Comparison of ENCODE assay signal across 12 cellular contexts in the genomic region with DNA sequence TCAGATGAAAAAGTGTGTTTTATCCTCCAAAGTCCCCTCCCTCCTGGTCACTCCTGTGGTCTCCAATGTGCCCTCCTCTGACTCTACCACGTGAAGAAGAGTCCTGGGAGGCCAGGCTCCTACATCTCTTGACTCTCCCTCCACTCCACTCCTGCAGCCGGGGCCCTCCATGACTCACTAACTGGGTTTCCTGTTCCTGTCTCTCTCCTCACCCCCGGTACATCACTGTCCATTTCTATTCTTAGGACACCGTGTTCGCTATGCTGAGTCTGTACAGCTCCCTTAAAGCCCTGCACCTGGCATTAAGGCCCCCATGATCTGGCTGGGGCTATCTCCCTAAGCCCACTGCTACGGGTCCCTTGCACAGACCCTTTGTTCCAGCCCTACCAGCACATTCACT.
DNase-seq lines count a peak whose midpoint lies in the region; ATAC-seq, FAIRE-seq and TF ChIP-seq lines count a peak whose summit lies in the region.
"Had no signal": no experiment of that assay in that cellular context is flagged by ENCODE, and none has a peak within 500 bp of the region (broad histone marks: within the 10 kb centered on the region; RNA-seq: fewer than 3 reads in every experiment).

No MANE protein-coding gene starts in this region.

- CTCF ChIA-PET in activated CD8-positive, alpha-beta T cell treated with anti-CD3 and anti-CD28 coated beads for 36 hours (lab: Charles Lee): interaction anchor here (0.8 to 1.7 kb wide), 3 partner anchors 9 to 226 kb away, joined by 3 to 4 read pairs (median 3); no protein-coding TSS in a partner anchor

- DNase-seq in GDM1 (lab: John Stamatoyannopoulos, UW) (peak; percentile 52), natural killer cell (no peak), GM19239 (ENCODE audit: insufficient read length, low spot score) (no peak), frontal cortex (ENCODE audit: low spot score in 2 of 2) (no peak)
- peak; percentile 16 for DNase-seq in activated CD8-positive, alpha-beta T cell treated with anti-CD3 and anti-CD28 coated beads for 36 hours
- DNase-seq in activated CD4-positive, CD25-positive, alpha-beta regulatory T cell treated with anti-CD3 and anti-CD28 coated beads, Interleukin-2, amount 50 U/mL, for 72 hours: no peak
- DNase-seq: hippocampal formation, substantia nigra had no signal

- no peaks in the 10 kb centered on the region for H3K36me3 Mint-ChIP-seq in activated CD8-positive, alpha-beta T cell treated with anti-CD3 and anti-CD28 coated beads for 36 hours (ENCODE audit: low read depth)
- no peaks in the 10 kb centered on the region for H3K36me3 Mint-ChIP-seq in natural killer cell

- H3K79me2 ChIP-seq in Loucy (ENCODE audit: insufficient read depth, low read length): no peaks in the 10 kb centered on the region

- no peaks in the 10 kb centered on the region for H3K27me3 ChIP-seq in Loucy (ENCODE audit: insufficient read depth, low read length, poor library complexity, severe bottlenecking)
- H3K27me3 ChIP-seq: ascending aorta had no signal

- no peaks in the 10 kb centered on the region for H4K20me1 ChIP-seq in Loucy (ENCODE audit: insufficient read depth, low read length, poor library complexity, severe bottlenecking)

- no peaks in the 10 kb centered on the region for H3K36me3 ChIP-seq in Loucy (ENCODE audit: insufficient read depth, low read length)

- no peaks in the 10 kb centered on the region for H3K9me2 ChIP-seq in Loucy (replicated peaks; ENCODE audit: low read depth, low read length)

- H3F3A ChIP-seq in Loucy (ENCODE audit: low read depth): no peaks in the 10 kb centered on the region

- no peak for FAIRE-seq in GM19239 (lab: Jason Lieb, UNC)
- FAIRE-seq in frontal cortex (lab: Jason Lieb, UNC): no peak
- FAIRE-seq: HTR-8/SVneo had no signal

- intact Hi-C loops in activated CD8-positive, alpha-beta T cell treated with anti-CD3 and anti-CD28 coated beads for 36 hours (cut with micrococcal nuclease): no loop called here
- intact Hi-C loops in natural killer cell (cut with micrococcal nuclease): no loop called here

- no peak overlapping the region for H3K4me3 Mint-ChIP-seq in activated CD8-positive, alpha-beta T cell treated with anti-CD3 and anti-CD28 coated beads for 36 hours
- no peak overlapping the region for H3K4me3 Mint-ChIP-seq in natural killer cell

- H3K4me3 ChIP-seq in Loucy (ENCODE audit: low read length, poor library complexity, severe bottlenecking): peak overlapping the region; percentile 39
- H3K4me3 ChIP-seq: ascending aorta, lung had no signal

- no peaks in the 10 kb centered on the region for H3K27me3 Mint-ChIP-seq in activated CD8-positive, alpha-beta T cell treated with anti-CD3 and anti-CD28 coated beads for 36 hours
- no peaks in the 10 kb centered on the region for H3K27me3 Mint-ChIP-seq in natural killer cell (ENCODE audit: low read depth in 2 of 2)

- TF ChIP-seq CTCF in Loucy (conservative IDR thresholded peaks at IDR 0.05; ENCODE audit: low read length): no peak
- no peak for TF ChIP-seq CTCF in activated CD8-positive, alpha-beta T cell treated with anti-CD3 and anti-CD28 coated beads for 36 hours (IDR thresholded peaks at IDR 0.05)
- no peak for TF ChIP-seq CTCF in natural killer cell (IDR thresholded peaks at IDR 0.05)

- ATAC-seq in activated CD8-positive, alpha-beta T cell treated with anti-CD3 and anti-CD28 coated beads for 36 hours: peak; percentile 38
- ATAC-seq in natural killer cell: peak in 2 of 3 donors; percentile 31 to 42

- POLR2A ChIA-PET in activated CD8-positive, alpha-beta T cell treated with anti-CD3 and anti-CD28 coated beads for 36 hours (lab: Charles Lee): interaction anchor here (0.6 kb wide), 1 partner anchor 171 kb away, joined by 3 read pairs; no protein-coding TSS in a partner anchor

- peak overlapping the region; percentile 28 for H3K9ac ChIP-seq in Loucy (ENCODE audit: low read depth, low read length, poor library complexity, severe bottlenecking)

- H3K27ac Mint-ChIP-seq in activated CD8-positive, alpha-beta T cell treated with anti-CD3 and anti-CD28 coated beads for 36 hours: no peak overlapping the region
- peak overlapping the region in 1 of 2 donors; percentile 35 for H3K27ac Mint-ChIP-seq in natural killer cell

- H2AFZ ChIP-seq in Loucy (ENCODE audit: low read length): peak overlapping the region; percentile 79

- no peaks in the 10 kb centered on the region for H3K9me3 Mint-ChIP-seq in activated CD8-positive, alpha-beta T cell treated with anti-CD3 and anti-CD28 coated beads for 36 hours
- no peaks in the 10 kb centered on the region for H3K9me3 Mint-ChIP-seq in natural killer cell

- H3K9me3 ChIP-seq in Loucy (ENCODE audit: insufficient read depth, low read depth, low read length): no peaks in the 10 kb centered on the region
- H3K9me3 ChIP-seq: ascending aorta had no signal

- H3K4me1 Mint-ChIP-seq in activated CD8-positive, alpha-beta T cell treated with anti-CD3 and anti-CD28 coated beads for 36 hours (ENCODE audit: low read depth): peaks cover 23% of the 10 kb centered on the region
- peaks cover 19 to 25% of the 10 kb centered on the region in 2 donors for H3K4me1 Mint-ChIP-seq in natural killer cell

- peaks cover 53% of the 10 kb centered on the region for H3K4me1 ChIP-seq in Loucy (ENCODE audit: insufficient read depth, low read length, poor library complexity, severe bottlenecking)

- peak overlapping the region; percentile 54 for H3K4me2 ChIP-seq in Loucy (ENCODE audit: low read depth, low read length, poor library complexity, severe bottlenecking)

Comparison
In these comparisons a context has a peak if more than half of its experiments do, and no peak if none do; other contexts are left out.
1. DNase-seq: peak in GDM1 (single experiment) and activated CD8-positive, alpha-beta T cell treated with anti-CD3 and anti-CD28 coated beads for 36 hours (single experiment); none in natural killer cell (single experiment), GM19239 (single experiment), frontal cortex (0 of 2) and activated CD4-positive, CD25-positive, alpha-beta regulatory T cell treated with anti-CD3 and anti-CD28 coated beads, Interleukin-2, amount 50 U/mL, for 72 hours (single experiment).